Comparison of ENCODE assay signal across 1 cellular context in genomic region chr14:54944737-54945391, GRCh38.
TF ChIP-seq lines count a peak whose summit lies in the region.

No MANE protein-coding gene starts in this region.

TF ChIP-seq in HepG2, 621 proteins besides CTCF, POLR2A, EP300 and RAD21 (continued from another document and continues in another):
- TF ChIP-seq ZNF253 (CRISPR knock-in tag; IDR thresholded peaks at IDR 0.05; ENCODE audit: borderline replicate concordance) (no peak), TBX2 (CRISPR knock-in tag; IDR thresholded peaks at IDR 0.05; ENCODE audit: borderline replicate concordance) (peak; percentile 85), ZFP41 (CRISPR knock-in tag; IDR thresholded peaks at IDR 0.05; ENCODE audit: borderline replicate concordance) (no peak), SNAPC5 (CRISPR knock-in tag; IDR thresholded peaks at IDR 0.05; ENCODE audit: borderline replicate concordance) (no peak), ZSCAN31 (CRISPR knock-in tag; IDR thresholded peaks at IDR 0.05; ENCODE audit: low read depth) (0 out of 2 replicates have a peak, but pooled peaks have one; percentile 36), MXD3 (CRISPR knock-in tag; IDR thresholded peaks at IDR 0.05) (no peak), HNRNPLL (IDR thresholded peaks at IDR 0.05; ENCODE audit: low read depth, low read length, poor library complexity, severe bottlenecking) (no peak), ZNF543 (CRISPR knock-in tag; IDR thresholded peaks at IDR 0.05) (no peak), KLF13 (CRISPR knock-in tag; IDR thresholded peaks at IDR 0.05) (no peak), FOXA3 (CRISPR knock-in tag; IDR thresholded peaks at IDR 0.05) (peak; percentile 75; the same call in 1 of the 2 replicates), MLX (CRISPR knock-in tag; IDR thresholded peaks at IDR 0.05) (peak; percentile 57; the same call in 1 of the 2 replicates), KDM3A (CRISPR knock-in tag; IDR thresholded peaks at IDR 0.05; ENCODE audit: low read depth) (no peak), ZSCAN5A (CRISPR knock-in tag; IDR thresholded peaks at IDR 0.05; ENCODE audit: borderline replicate concordance) (no peak), SP1 (IDR thresholded peaks at IDR 0.05) (no peak), SP1 (CRISPR knock-in tag; IDR thresholded peaks at IDR 0.05) (no peak), ARID5B (CRISPR knock-in tag; IDR thresholded peaks at IDR 0.05) (peak; percentile 94), ZNF564 (CRISPR knock-in tag; IDR thresholded peaks at IDR 0.05) (no peak), CENPBD1 (CRISPR knock-in tag; IDR thresholded peaks at IDR 0.05; ENCODE audit: borderline replicate concordance, low read depth) (no peak), ZMYM3 (CRISPR knock-in tag; IDR thresholded peaks at IDR 0.05) (peak; percentile 87), KDM2A (CRISPR knock-in tag; IDR thresholded peaks at IDR 0.05; ENCODE audit: borderline replicate concordance, low read depth) (no peak), HOXD1 (CRISPR knock-in tag; IDR thresholded peaks at IDR 0.05) (0 out of 2 replicates have a peak, but pooled peaks have one; percentile 11), HNRNPL (IDR thresholded peaks at IDR 0.05; ENCODE audit: low read depth, low read length) (no peak), AKAP8 (CRISPR knock-in tag; IDR thresholded peaks at IDR 0.05) (no peak), ZBTB42 (CRISPR knock-in tag; IDR thresholded peaks at IDR 0.05) (no peak), TFDP1 (CRISPR knock-in tag; IDR thresholded peaks at IDR 0.05; ENCODE audit: borderline replicate concordance) (no peak), ZNF816 (CRISPR knock-in tag; IDR thresholded peaks at IDR 0.05; ENCODE audit: borderline replicate concordance) (no peak), ASH2L (IDR thresholded peaks at IDR 0.05; ENCODE audit: insufficient read length, low read depth, low read length) (peak; percentile 56), XBP1 (CRISPR knock-in tag; IDR thresholded peaks at IDR 0.05) (no peak), ZNF788 (CRISPR knock-in tag; IDR thresholded peaks at IDR 0.05; ENCODE audit: borderline replicate concordance) (peak; percentile 42; the same call in 1 of the 2 replicates), SAP130 (CRISPR knock-in tag; IDR thresholded peaks at IDR 0.05; ENCODE audit: low read depth) (peak; percentile 71), IKZF5 (CRISPR knock-in tag; IDR thresholded peaks at IDR 0.05) (peak; percentile 52; the same call in 1 of the 2 replicates), CREB1 (IDR thresholded peaks at IDR 0.05) (no peak), CREB1 (CRISPR knock-in tag; IDR thresholded peaks at IDR 0.05) (peak; percentile 40; the same call in 1 of the 2 replicates), HOXA3 (CRISPR knock-in tag; IDR thresholded peaks at IDR 0.05) (peak; percentile 51), PRPF4 (IDR thresholded peaks at IDR 0.05; ENCODE audit: low read depth, low read length, poor library complexity, severe bottlenecking) (no peak), RBM22 (optimal IDR thresholded peaks at IDR 0.05; ENCODE audit: low read length) (no peak), CSRNP2 (CRISPR knock-in tag; conservative IDR thresholded peaks at IDR 0.05; ENCODE audit: low read depth) (no peak), SMAD3 (CRISPR knock-in tag; IDR thresholded peaks at IDR 0.05) (peak; percentile 39; the same call in 1 of the 2 replicates), ZNF790 (CRISPR knock-in tag; IDR thresholded peaks at IDR 0.05; ENCODE audit: borderline replicate concordance) (no peak), NFKBIZ (CRISPR knock-in tag; IDR thresholded peaks at IDR 0.05) (no peak), ATM (IDR thresholded peaks at IDR 0.05; ENCODE audit: borderline replicate concordance) (no peak), ZNF710 (CRISPR knock-in tag; IDR thresholded peaks at IDR 0.05; ENCODE audit: borderline replicate concordance) (peak; percentile 56; the same call in 1 of the 2 replicates), PAX8 (CRISPR knock-in tag; IDR thresholded peaks at IDR 0.05; ENCODE audit: borderline replicate concordance) (no peak)
- TF ChIP-seq, protein P1, sequence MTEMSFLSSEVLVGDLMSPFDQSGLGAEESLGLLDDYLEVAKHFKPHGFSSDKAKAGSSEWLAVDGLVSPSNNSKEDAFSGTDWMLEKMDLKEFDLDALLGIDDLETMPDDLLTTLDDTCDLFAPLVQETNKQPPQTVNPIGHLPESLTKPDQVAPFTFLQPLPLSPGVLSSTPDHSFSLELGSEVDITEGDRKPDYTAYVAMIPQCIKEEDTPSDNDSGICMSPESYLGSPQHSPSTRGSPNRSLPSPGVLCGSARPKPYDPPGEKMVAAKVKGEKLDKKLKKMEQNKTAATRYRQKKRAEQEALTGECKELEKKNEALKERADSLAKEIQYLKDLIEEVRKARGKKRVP (CRISPR knock-in tag; IDR thresholded peaks at IDR 0.05), result no peak
- TF ChIP-seq, protein P2, sequence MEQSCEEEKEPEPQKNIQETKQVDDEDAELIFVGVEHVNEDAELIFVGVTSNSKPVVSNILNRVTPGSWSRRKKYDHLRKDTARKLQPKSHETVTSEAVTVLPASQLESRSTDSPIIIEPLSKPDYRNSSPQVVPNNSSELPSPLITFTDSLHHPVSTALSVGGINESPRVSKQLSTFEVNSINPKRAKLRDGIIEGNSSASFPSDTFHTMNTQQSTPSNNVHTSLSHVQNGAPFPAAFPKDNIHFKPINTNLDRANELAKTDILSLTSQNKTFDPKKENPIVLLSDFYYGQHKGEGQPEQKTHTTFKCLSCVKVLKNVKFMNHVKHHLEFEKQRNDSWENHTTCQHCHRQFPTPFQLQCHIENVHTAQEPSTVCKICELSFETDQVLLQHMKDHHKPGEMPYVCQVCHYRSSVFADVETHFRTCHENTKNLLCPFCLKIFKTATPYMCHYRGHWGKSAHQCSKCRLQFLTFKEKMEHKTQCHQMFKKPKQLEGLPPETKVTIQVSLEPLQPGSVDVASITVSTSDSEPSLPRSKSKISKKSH (CRISPR knock-in tag; IDR thresholded peaks at IDR 0.05; ENCODE audit: borderline replicate concordance), result no peak
- TF ChIP-seq, protein P3, sequence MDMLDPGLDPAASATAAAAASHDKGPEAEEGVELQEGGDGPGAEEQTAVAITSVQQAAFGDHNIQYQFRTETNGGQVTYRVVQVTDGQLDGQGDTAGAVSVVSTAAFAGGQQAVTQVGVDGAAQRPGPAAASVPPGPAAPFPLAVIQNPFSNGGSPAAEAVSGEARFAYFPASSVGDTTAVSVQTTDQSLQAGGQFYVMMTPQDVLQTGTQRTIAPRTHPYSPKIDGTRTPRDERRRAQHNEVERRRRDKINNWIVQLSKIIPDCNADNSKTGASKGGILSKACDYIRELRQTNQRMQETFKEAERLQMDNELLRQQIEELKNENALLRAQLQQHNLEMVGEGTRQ (IDR thresholded peaks at IDR 0.05; ENCODE audit: low read depth, low read length), result no peak
- TF ChIP-seq, protein P3 (CRISPR knock-in tag; IDR thresholded peaks at IDR 0.05; ENCODE audit: borderline replicate concordance), result peak; percentile 63
